1 cellular context compared by ENCODE assay signal in the genomic region with DNA sequence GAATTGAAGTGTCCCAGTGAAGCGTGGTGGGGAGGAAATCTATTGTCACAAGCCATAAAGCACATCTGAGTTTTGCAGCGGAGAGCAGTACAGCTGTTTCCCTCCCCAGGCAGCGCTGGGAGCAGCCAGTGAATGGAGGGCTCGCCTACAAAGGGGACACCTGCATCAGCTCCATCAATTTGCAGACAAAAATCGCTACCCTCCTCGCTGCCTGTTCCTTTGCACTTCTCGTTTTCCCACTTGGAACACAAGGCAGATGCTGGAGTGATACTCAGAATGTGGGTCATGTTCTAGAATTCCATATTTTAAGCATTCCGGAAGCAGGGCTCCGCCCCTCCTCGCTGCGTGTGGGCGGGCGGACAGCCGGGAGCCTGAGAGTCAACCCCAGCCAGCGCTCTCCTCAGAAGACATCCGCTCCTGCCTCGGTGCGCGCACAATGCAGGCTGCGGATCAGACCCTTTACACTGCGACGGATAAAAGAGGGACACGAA.
TF ChIP-seq lines count a peak whose summit lies in the region.

No MANE protein-coding gene starts in this region.

TF ChIP-seq in HepG2, 621 proteins besides CTCF, POLR2A, EP300 and RAD21 (continued from another document):
- TF ChIP-seq CBFB (CRISPR knock-in tag; IDR thresholded peaks at IDR 0.05) (no peak), TAF15 (IDR thresholded peaks at IDR 0.05; ENCODE audit: low read depth, low read length, poor library complexity, severe bottlenecking) (no peak), ZNF451 (CRISPR knock-in tag; IDR thresholded peaks at IDR 0.05) (no peak)
- TF ChIP-seq, protein P1, sequence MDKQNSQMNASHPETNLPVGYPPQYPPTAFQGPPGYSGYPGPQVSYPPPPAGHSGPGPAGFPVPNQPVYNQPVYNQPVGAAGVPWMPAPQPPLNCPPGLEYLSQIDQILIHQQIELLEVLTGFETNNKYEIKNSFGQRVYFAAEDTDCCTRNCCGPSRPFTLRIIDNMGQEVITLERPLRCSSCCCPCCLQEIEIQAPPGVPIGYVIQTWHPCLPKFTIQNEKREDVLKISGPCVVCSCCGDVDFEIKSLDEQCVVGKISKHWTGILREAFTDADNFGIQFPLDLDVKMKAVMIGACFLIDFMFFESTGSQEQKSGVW (CRISPR knock-in tag; IDR thresholded peaks at IDR 0.05; ENCODE audit: borderline replicate concordance) = no peak
- TF ChIP-seq, protein P2, sequence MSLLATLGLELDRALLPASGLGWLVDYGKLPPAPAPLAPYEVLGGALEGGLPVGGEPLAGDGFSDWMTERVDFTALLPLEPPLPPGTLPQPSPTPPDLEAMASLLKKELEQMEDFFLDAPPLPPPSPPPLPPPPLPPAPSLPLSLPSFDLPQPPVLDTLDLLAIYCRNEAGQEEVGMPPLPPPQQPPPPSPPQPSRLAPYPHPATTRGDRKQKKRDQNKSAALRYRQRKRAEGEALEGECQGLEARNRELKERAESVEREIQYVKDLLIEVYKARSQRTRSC (CRISPR knock-in tag; IDR thresholded peaks at IDR 0.05; ENCODE audit: low read depth) = no peak
